Comparison of ENCODE assay signal across 8 cellular contexts in the genomic region with DNA sequence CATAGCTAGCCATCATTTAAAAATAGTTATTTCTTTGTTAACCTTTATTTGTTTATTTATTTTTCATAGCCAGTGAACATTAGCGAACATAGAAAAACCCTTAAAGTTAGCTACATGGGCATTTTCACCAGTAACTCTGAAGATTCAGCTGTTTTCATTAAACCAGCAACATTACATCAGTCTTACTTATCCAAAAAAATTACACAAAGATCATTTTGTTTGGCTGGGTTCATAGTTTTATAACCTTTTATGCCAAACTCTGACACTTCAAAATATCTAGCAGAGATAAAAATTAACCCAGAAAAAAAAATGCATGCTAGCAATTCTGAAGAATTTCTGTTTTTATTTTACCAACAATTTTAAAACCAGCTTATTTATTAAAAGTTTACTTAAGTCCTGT.
"Had no signal": no experiment of that assay in that cellular context is flagged by ENCODE, and none has a peak within 500 bp of the region (broad histone marks: within the 10 kb centered on the region; RNA-seq: fewer than 3 reads in every experiment).

No MANE protein-coding gene starts in this region.

- H3K4me3 ChIP-seq: GM23338, K562 had no signal

- H3K27ac ChIP-seq: HL-60 had no signal

- FAIRE-seq: H1, H54, HepG2, K562 had no signal

- DNase-seq: H9, HCEC 1CT had no signal

- ATAC-seq: GM23338, HepG2, K562 had no signal
